9 cellular contexts compared by ENCODE assay signal in genomic region chr9:127835930-127836586, GRCh38. TPM values are rescaled to one million over a fixed set of nuclear protein-coding genes. Genes with fewer than 3 reads are reported as not detected.
DNase-seq lines count a peak whose midpoint lies in the region; ATAC-seq, FAIRE-seq and TF ChIP-seq lines count a peak whose summit lies in the region.
"Had no signal": no experiment of that assay in that cellular context is flagged by ENCODE, and none has a peak within 500 bp of the region (broad histone marks: within the 10 kb centered on the region; RNA-seq: fewer than 3 reads in every experiment).

No MANE protein-coding gene starts in this region.

- H2AFZ ChIP-seq in parathyroid adenoma, result no peak overlapping the region

- peaks cover 0 to 39% (median 2%) of the 10 kb centered on the region in 4 donors for H3K4me1 ChIP-seq in Peyer's patch
- no peaks in the 10 kb centered on the region for H3K4me1 ChIP-seq in parathyroid adenoma

- H3K36me3 ChIP-seq in BJ (ENCODE audit: control insufficient read depth, insufficient read depth, low read length) (no peaks in the 10 kb centered on the region), Peyer's patch (no peaks in the 10 kb centered on the region), parathyroid adenoma (ENCODE audit: control insufficient read depth, insufficient read depth, low read length) (no peaks in the 10 kb centered on the region)

- H3K4me3 Mint-ChIP-seq in T-helper 2 cell treated with Interferon-gamma antibody and Interleukin-4, amounts not matched to agents 5 μg/mL and 100 μg/mL, for 36 hours, result no peak overlapping the region
- H3K4me3 Mint-ChIP-seq: T-helper 17 cell had no signal

- H3K27ac Mint-ChIP-seq in T-helper 2 cell treated with Interferon-gamma antibody and Interleukin-4, amounts not matched to agents 5 μg/mL and 100 μg/mL, for 36 hours, result no peak overlapping the region

- peak overlapping the region; percentile 71 to 89 (median 81) for H3K27ac ChIP-seq in Peyer's patch
- H3K27ac ChIP-seq in parathyroid adenoma, result peak overlapping the region; percentile 49

- H3K4me3 ChIP-seq in BJ (ENCODE audit: low read depth, low read length), result no peak overlapping the region
- peak overlapping the region in 1 of 4 donors; percentile 8 for H3K4me3 ChIP-seq in Peyer's patch
- H3K4me3 ChIP-seq in parathyroid adenoma (ENCODE audit: low read depth, low read length), result no peak overlapping the region

- CTCF ChIA-PET in BJ (lab: Yijun Ruan, JAX), result interaction anchor here (0.7 to 2.3 kb wide), 7 partner anchors 9 to 101 kb away, joined by 3 to 9 read pairs (median 4); partner anchors contain the start of genes ENG, ST6GALNAC4 and TOR2A

- H3K4me2 ChIP-seq in parathyroid adenoma (ENCODE audit: low read length), result no peak overlapping the region

- TF ChIP-seq CTCF in BJ (IDR thresholded peaks at IDR 0.05; ENCODE audit: insufficient read depth, low read depth, low read length) (no peak), Peyer's patch (IDR thresholded peaks at IDR 0.05) (no peak), parathyroid adenoma (IDR thresholded peaks at IDR 0.05) (no peak)

- TF ChIP-seq POLR2A in Peyer's patch (IDR thresholded peaks at IDR 0.05) (no peak), GM12891 (IDR thresholded peaks at IDR 0.05; ENCODE audit: low read depth, low read length) (no peak)

- H3K9ac ChIP-seq in parathyroid adenoma, result no peak overlapping the region

- H3K4me1 Mint-ChIP-seq in T-helper 2 cell treated with Interferon-gamma antibody and Interleukin-4, amounts not matched to agents 5 μg/mL and 100 μg/mL, for 36 hours (ENCODE audit: low read depth), result peaks cover 2% of the 10 kb centered on the region

- DNase-seq in BJ (ENCODE audit: low read depth) (peak; percentile 35), Peyer's patch (peak in 2 of 3 donors; percentile 52 to 65), fibroblast of gingiva (ENCODE audit: low read depth) (peak; percentile 74), GM12891 (ENCODE audit: insufficient read length, low spot score) (no peak)
- no peak for DNase-seq in T-helper 2 cell treated with Interferon-gamma antibody and Interleukin-4, amounts not matched to agents 5 μg/mL and 100 μg/mL, for 36 hours (ENCODE audit: low spot score)
- DNase-seq: T-helper 17 cell had no signal

- POLR2A ChIA-PET in BJ (lab: Charles Lee), result no interaction called here

- H3K27me3 ChIP-seq in BJ (ENCODE audit: control insufficient read depth, insufficient read depth, low read length), result no peaks in the 10 kb centered on the region
- H3K27me3 ChIP-seq in Peyer's patch, result no peaks in the 10 kb centered on the region
- H3K27me3 ChIP-seq in parathyroid adenoma (ENCODE audit: control insufficient read depth, insufficient read depth, low read length), result no peaks in the 10 kb centered on the region

- ATAC-seq in HG03460 (IDR thresholded peaks at IDR 0.05; ENCODE audit: unreplicated experiment) (no peak), HG02623 (IDR thresholded peaks at IDR 0.05; ENCODE audit: unreplicated experiment) (no peak)
- ATAC-seq: T-helper 17 cell had no signal

- no peaks in the 10 kb centered on the region for H3K79me2 ChIP-seq in parathyroid adenoma

- FAIRE-seq in GM12891 (lab: Jason Lieb, UNC), result no peak

- H3K9me3 ChIP-seq in Peyer's patch (no peaks in the 10 kb centered on the region), parathyroid adenoma (ENCODE audit: control insufficient read depth, low read length) (no peaks in the 10 kb centered on the region)

- no peaks in the 10 kb centered on the region for H3K27me3 Mint-ChIP-seq in T-helper 2 cell treated with Interferon-gamma antibody and Interleukin-4, amounts not matched to agents 5 μg/mL and 100 μg/mL, for 36 hours (ENCODE audit: low read depth)
- H3K27me3 Mint-ChIP-seq: T-helper 17 cell had no signal

- no peaks in the 10 kb centered on the region for H3K9me3 Mint-ChIP-seq in T-helper 2 cell treated with Interferon-gamma antibody and Interleukin-4, amounts not matched to agents 5 μg/mL and 100 μg/mL, for 36 hours

- no peaks in the 10 kb centered on the region for H3K36me3 Mint-ChIP-seq in T-helper 2 cell treated with Interferon-gamma antibody and Interleukin-4, amounts not matched to agents 5 μg/mL and 100 μg/mL, for 36 hours (ENCODE audit: low read depth)

TF ChIP-seq in GM12891, 5 proteins besides CTCF, POLR2A, EP300 and RAD21:
- no peak for TF ChIP-seq POLR2AphosphoS5 (IDR thresholded peaks at IDR 0.05; ENCODE audit: low read depth, low read length)
- no peak for TF ChIP-seq SPI1 (IDR thresholded peaks at IDR 0.05; ENCODE audit: low read depth, low read length)
- TF ChIP-seq POU2F2 (IDR thresholded peaks at IDR 0.05; ENCODE audit: low read depth, low read length), result no peak
- no peak for TF ChIP-seq TAF1 (IDR thresholded peaks at IDR 0.05; ENCODE audit: low read depth, low read length)
- no peak for TF ChIP-seq PAX5 (IDR thresholded peaks at IDR 0.05; ENCODE audit: insufficient read depth, low read length, severe bottlenecking)
TF ChIP-seq in GM12891: peak in this region for 0.

RNA-seq across cellular contexts. Expression of gene ENG, which starts 18.4 kb away (rescaled TPM):
- 23.3 and 44.6 TPM in 2 replicates for polyA plus RNA-seq in BJ (2011; rRNA removed)
- polyA minus RNA-seq in BJ (2011; rRNA and poly(A)+ RNA removed), result 25.9 and 55.6 TPM in 2 replicates
- 10 to 100 TPM in 3 of 4 donors, 1 to 10 TPM in 1; 7.0 to 49.5 (median 25.0) TPM for total RNA-seq in Peyer's patch
- 3.3 TPM for polyA plus RNA-seq in GM12891 (2012; ENCODE audit: low read depth, missing spikeins)

RNA-seq across cellular contexts. Expression of gene FPGS, which starts 33.4 kb away (rescaled TPM):
- polyA plus RNA-seq in BJ (2011; rRNA removed), result 27.9 and 61.9 TPM in 2 replicates
- polyA minus RNA-seq in BJ (2011; rRNA and poly(A)+ RNA removed), result 31.2 and 39.6 TPM in 2 replicates
- 100 to 1,000 TPM in 1 of 4 donors, 10 to 100 TPM in 3; 46.1 to 105 (median 71.5) TPM for total RNA-seq in Peyer's patch
- 48.1 TPM for polyA plus RNA-seq in GM12891 (2012; ENCODE audit: low read depth, missing spikeins)

RNA-seq across cellular contexts. Expression of gene AK1, which starts 41.4 kb away (rescaled TPM):
- polyA plus RNA-seq in BJ (2011; rRNA removed), result 65.1 and 102 TPM in 2 replicates
- polyA minus RNA-seq in BJ (2011; rRNA and poly(A)+ RNA removed), result 4.2 and 8.3 TPM in 2 replicates
- total RNA-seq in Peyer's patch, result 10 to 100 TPM in 3 of 4 donors, 1 to 10 TPM in 1; 2.5 to 22.3 (median 18.4) TPM
- 7.0 TPM for polyA plus RNA-seq in GM12891 (2012; ENCODE audit: low read depth, missing spikeins)

RNA-seq across cellular contexts. Expression of gene CDK9, which starts 50.2 kb away (rescaled TPM):
- polyA plus RNA-seq in BJ (2011; rRNA removed), result 34.4 and 35.6 TPM in 2 replicates
- 27.9 and 38.2 TPM in 2 replicates for polyA minus RNA-seq in BJ (2011; rRNA and poly(A)+ RNA removed)
- total RNA-seq in Peyer's patch, result 100 to 1,000 TPM in 1 of 4 donors, 10 to 100 TPM in 3; 53.6 to 116 (median 83.9) TPM
- 48.5 TPM for polyA plus RNA-seq in GM12891 (2012; ENCODE audit: low read depth, missing spikeins)

RNA-seq across cellular contexts. Expression of gene SH2D3C, which starts 57.6 kb away (rescaled TPM):
- 0.04 and 0.06 TPM in 2 replicates for polyA plus RNA-seq in BJ (2011; rRNA removed)
- 0.21 TPM in 1 of 2 replicates, not detected in the other for polyA minus RNA-seq in BJ (2011; rRNA and poly(A)+ RNA removed)
- total RNA-seq in Peyer's patch, result 10 to 100 TPM in 1 of 4 donors, 1 to 10 TPM in 3; 1.4 to 22.3 (median 4.1) TPM
- 10.6 TPM for polyA plus RNA-seq in GM12891 (2012; ENCODE audit: low read depth, missing spikeins)

Comparison
In these comparisons a context has a peak if more than half of its experiments do, and no peak if none do; other contexts are left out.
1. DNase-seq: peak in BJ (single experiment), Peyer's patch (2 of 3) and fibroblast of gingiva (single experiment); none in T-helper 2 cell treated with Interferon-gamma antibody and Interleukin-4, amounts not matched to agents 5 μg/mL and 100 μg/mL, for 36 hours (single experiment) and GM12891 (single experiment).